ENCODE assay signal across 8 cellular contexts in the genomic region with DNA sequence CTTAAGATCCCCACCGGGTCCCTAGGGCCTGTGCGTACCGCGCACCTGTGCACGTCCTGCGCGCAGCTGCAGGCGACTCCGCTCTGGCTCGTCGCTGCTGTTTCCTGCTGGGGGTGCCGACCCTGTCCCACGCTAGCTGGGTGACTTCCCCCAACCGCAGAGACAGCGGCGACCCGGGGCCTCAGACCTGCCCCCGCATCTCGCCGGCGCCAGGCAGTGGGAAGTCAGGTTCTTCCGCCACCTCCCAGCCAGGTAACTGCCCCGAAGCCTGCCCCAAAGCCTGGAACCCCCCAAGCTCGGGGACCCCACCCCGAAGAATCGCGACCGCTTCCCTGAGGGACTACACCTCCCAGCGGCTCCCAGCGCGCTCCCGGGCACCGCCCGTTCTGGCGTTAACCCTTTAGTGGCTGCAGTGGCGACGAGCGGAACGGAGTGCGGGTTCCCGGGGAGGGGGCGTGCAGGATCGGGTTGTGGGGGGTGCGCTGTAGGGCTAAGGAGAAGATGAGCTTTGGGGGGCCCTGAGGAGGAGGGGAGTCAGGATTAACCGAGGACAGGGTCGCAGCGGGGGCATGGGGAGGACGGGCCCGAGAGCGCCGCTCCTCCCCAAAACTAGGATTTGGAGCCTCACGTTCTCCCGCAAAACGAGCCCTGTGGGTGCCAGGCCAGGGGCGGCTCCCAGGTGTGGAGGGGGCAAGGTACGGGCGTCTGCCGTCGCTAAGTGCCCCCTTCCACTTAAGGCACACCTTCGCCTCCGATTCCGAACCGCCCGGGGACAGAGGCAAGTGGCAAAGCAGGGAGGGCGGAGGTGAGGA. TPM values are rescaled to one million over a fixed set of nuclear protein-coding genes. Genes with fewer than 3 reads are reported as not detected.
DNase-seq lines count a peak whose midpoint lies in the region; ATAC-seq and TF ChIP-seq lines count a peak whose summit lies in the region.

No MANE protein-coding gene starts in this region.

- H3K4me3 Mint-ChIP-seq in CD4-positive, alpha-beta memory T cell: peak overlapping the region; percentile 75 to 93 (median 86)
- peak overlapping the region; percentile 81 for H3K4me3 Mint-ChIP-seq in activated naive CD8-positive, alpha-beta T cell treated with anti-CD3 and anti-CD28 coated beads for 36 hours
- peak overlapping the region; percentile 82 for H3K4me3 Mint-ChIP-seq in progenitor cell of endocrine pancreas (ENCODE audit: low read depth)

- peaks cover 14 to 38% (median 26%) of the 10 kb centered on the region in 4 donors for H3K4me1 Mint-ChIP-seq in CD4-positive, alpha-beta memory T cell
- H3K4me1 Mint-ChIP-seq in activated naive CD8-positive, alpha-beta T cell treated with anti-CD3 and anti-CD28 coated beads for 36 hours: peaks cover 30% of the 10 kb centered on the region
- peaks cover 5% of the 10 kb centered on the region for H3K4me1 Mint-ChIP-seq in progenitor cell of endocrine pancreas (ENCODE audit: low read depth)

- peak overlapping the region; percentile 30 to 72 for H3K4me3 ChIP-seq in CD4-positive, alpha-beta memory T cell (ENCODE audit: low read length in 2 of 2)
- H3K4me3 ChIP-seq in HAP-1: peak overlapping the region; percentile 73
- peak overlapping the region; percentile 65 to 83 for H3K4me3 ChIP-seq in right atrium auricular region

- CTCF ChIA-PET in CD4-positive, alpha-beta memory T cell (lab: Charles Lee; ENCODE audit: partially characterized antibody): interaction anchor here (1.0 kb wide), 1 partner anchor 21 kb away, joined by 4 read pairs; the partner anchor contains the start of gene MAN2C1

- no peaks in the 10 kb centered on the region for H3K36me3 ChIP-seq in CD4-positive, alpha-beta memory T cell (ENCODE audit: insufficient read depth, low read length)
- H3K36me3 ChIP-seq in HAP-1 (replicated peaks) (peaks cover 19% of the 10 kb centered on the region), right atrium auricular region (no peaks in the 10 kb centered on the region)

- H3K9me3 Mint-ChIP-seq in CD4-positive, alpha-beta memory T cell: peaks cover 0 to 30% (median 9%) of the 10 kb centered on the region in 8 donors
- peaks cover 11% of the 10 kb centered on the region for H3K9me3 Mint-ChIP-seq in activated naive CD8-positive, alpha-beta T cell treated with anti-CD3 and anti-CD28 coated beads for 36 hours
- H3K9me3 Mint-ChIP-seq in progenitor cell of endocrine pancreas (ENCODE audit: low read depth): no peaks in the 10 kb centered on the region

- intact Hi-C loops in CD4-positive, alpha-beta memory T cell (cut with micrococcal nuclease): no loop called here

- H3K36me3 Mint-ChIP-seq in CD4-positive, alpha-beta memory T cell: peaks cover 3 to 9% of the 10 kb centered on the region in 2 donors
- H3K36me3 Mint-ChIP-seq in activated naive CD8-positive, alpha-beta T cell treated with anti-CD3 and anti-CD28 coated beads for 36 hours: peaks cover 28% of the 10 kb centered on the region
- H3K36me3 Mint-ChIP-seq in progenitor cell of endocrine pancreas (ENCODE audit: insufficient read depth): no peaks in the 10 kb centered on the region

- no peak for ATAC-seq in GM19023 (IDR thresholded peaks at IDR 0.05; ENCODE audit: unreplicated experiment)

- POLR2A ChIA-PET in CD4-positive, alpha-beta memory T cell (lab: Charles Lee; ENCODE audit: partially characterized antibody): interaction anchor here (0.8 to 10.1 kb wide), 13 partner anchors 9 to 732 kb away, joined by 3 to 148 read pairs (median 6); partner anchors contain the start of genes CLK3, COMMD4, MAN2C1 and PPCDC

- H3K27ac ChIP-seq in CD4-positive, alpha-beta memory T cell (ENCODE audit: low read depth, low read length): peak overlapping the region; percentile 58
- H3K27ac ChIP-seq in right atrium auricular region: peak overlapping the region; percentile 63 to 78

- in situ Hi-C loops in HAP-1 (cut with MboI; ENCODE audit: low sequenced_read_pairs): no loop called here

- peak; percentile 66 to 75 (median 70) for DNase-seq in CD4-positive, alpha-beta memory T cell
- DNase-seq in HAP-1 (ENCODE audit: low spot score in 2 of 2): peak; percentile 68 to 89
- peak; percentile 53 for DNase-seq in RKO (ENCODE audit: low spot score)
- DNase-seq in activated naive CD8-positive, alpha-beta T cell treated with anti-CD3 and anti-CD28 coated beads for 36 hours: peak; percentile 62
- no peak for DNase-seq in right atrium auricular region (ENCODE audit: low spot score)
- DNase-seq in progenitor cell of endocrine pancreas (ENCODE audit: low spot score, unreplicated experiment): peak; percentile 43
- DNase-seq in dedifferentiated amniotic fluid mesenchymal stem cell (ENCODE audit: extremely low spot score): no peak

- H3K27me3 ChIP-seq in CD4-positive, alpha-beta memory T cell (ENCODE audit: insufficient read depth, low read length): no peaks in the 10 kb centered on the region
- H3K27me3 ChIP-seq in HAP-1 (ENCODE audit: low read depth) (no peaks in the 10 kb centered on the region), right atrium auricular region (no peaks in the 10 kb centered on the region)

- peak overlapping the region; percentile 84 to 94 (median 86) for H3K27ac Mint-ChIP-seq in CD4-positive, alpha-beta memory T cell
- peak overlapping the region; percentile 46 for H3K27ac Mint-ChIP-seq in activated naive CD8-positive, alpha-beta T cell treated with anti-CD3 and anti-CD28 coated beads for 36 hours
- H3K27ac Mint-ChIP-seq in progenitor cell of endocrine pancreas: peak overlapping the region; percentile 25

- TF ChIP-seq CTCF in right atrium auricular region (IDR thresholded peaks at IDR 0.05) (no peak), progenitor cell of endocrine pancreas (IDR thresholded peaks at IDR 0.05; ENCODE audit: unreplicated experiment) (no peak)

- peaks cover 6 to 7% of the 10 kb centered on the region in 2 donors for H3K9me3 ChIP-seq in CD4-positive, alpha-beta memory T cell (ENCODE audit: control insufficient read depth in 1 of 2, low read length in 2 of 2)
- no peaks in the 10 kb centered on the region for H3K9me3 ChIP-seq in HAP-1
- H3K9me3 ChIP-seq in right atrium auricular region: no peaks in the 10 kb centered on the region

- H3K27me3 Mint-ChIP-seq in CD4-positive, alpha-beta memory T cell: no peaks in the 10 kb centered on the region
- H3K27me3 Mint-ChIP-seq in activated naive CD8-positive, alpha-beta T cell treated with anti-CD3 and anti-CD28 coated beads for 36 hours: peaks cover 4% of the 10 kb centered on the region
- no peaks in the 10 kb centered on the region for H3K27me3 Mint-ChIP-seq in progenitor cell of endocrine pancreas

- H3K4me1 ChIP-seq in CD4-positive, alpha-beta memory T cell (ENCODE audit: insufficient read depth, low read length): peaks cover 36% of the 10 kb centered on the region
- peaks cover 11% of the 10 kb centered on the region for H3K4me1 ChIP-seq in HAP-1
- H3K4me1 ChIP-seq in right atrium auricular region: peaks cover 0 to 16% of the 10 kb centered on the region in 2 donors

RNA-seq across cellular contexts. Expression of gene NEIL1, which starts 0.6 kb away (rescaled TPM):
- total RNA-seq in CD4-positive, alpha-beta memory T cell: 10 to 100 TPM; 13.0 to 16.4 TPM
- 1 to 10 TPM; 1.5 to 2.6 TPM for polyA plus RNA-seq in CD4-positive, alpha-beta memory T cell
- 1 to 10 TPM; 5.4 to 7.3 TPM for total RNA-seq in activated naive CD8-positive, alpha-beta T cell treated with anti-CD3 and anti-CD28 coated beads for 36 hours
- 10 to 100 TPM in 1 of 2 donors, 1 to 10 TPM in 1; 6.0 to 11.7 TPM for total RNA-seq in right atrium auricular region
- total RNA-seq in progenitor cell of endocrine pancreas: 79.2 and 84.4 TPM in 2 replicates

RNA-seq across cellular contexts. Expression of gene COMMD4, which starts 11.6 kb away (rescaled TPM):
- 10 to 100 TPM; 33.9 to 36.4 TPM for total RNA-seq in CD4-positive, alpha-beta memory T cell
- 10 to 100 TPM; 41.0 to 45.6 TPM for polyA plus RNA-seq in CD4-positive, alpha-beta memory T cell
- total RNA-seq in activated naive CD8-positive, alpha-beta T cell treated with anti-CD3 and anti-CD28 coated beads for 36 hours: 10 to 100 TPM; 92.7 to 97.4 TPM
- 10 to 100 TPM; 47.2 to 52.4 TPM for total RNA-seq in right atrium auricular region
- 95.6 and 95.7 TPM in 2 replicates for total RNA-seq in progenitor cell of endocrine pancreas

RNA-seq across cellular contexts. Expression of gene MAN2C1, which starts 21.0 kb away (rescaled TPM):
- total RNA-seq in CD4-positive, alpha-beta memory T cell: 100 to 1,000 TPM; 448 to 449 TPM
- 10 to 100 TPM; 32.2 to 38.0 TPM for polyA plus RNA-seq in CD4-positive, alpha-beta memory T cell
- 100 to 1,000 TPM; 123 to 135 TPM for total RNA-seq in activated naive CD8-positive, alpha-beta T cell treated with anti-CD3 and anti-CD28 coated beads for 36 hours
- total RNA-seq in right atrium auricular region: 10 to 100 TPM; 63.2 to 81.8 TPM
- 196 and 200 TPM in 2 replicates for total RNA-seq in progenitor cell of endocrine pancreas

Comparison
In these comparisons a context has a peak if more than half of its experiments do, and no peak if none do; other contexts are left out.
1. DNase-seq: peak in CD4-positive, alpha-beta memory T cell (5 of 5), HAP-1 (2 of 2), RKO (single experiment), activated naive CD8-positive, alpha-beta T cell treated with anti-CD3 and anti-CD28 coated beads for 36 hours (single experiment) and progenitor cell of endocrine pancreas (single experiment); none in right atrium auricular region (single experiment) and dedifferentiated amniotic fluid mesenchymal stem cell (single experiment).
2. H3K27ac Mint-ChIP-seq: peak in every context shown above with its lines; median percentile 86 in CD4-positive, alpha-beta memory T cell; 46 in activated naive CD8-positive, alpha-beta T cell treated with anti-CD3 and anti-CD28 coated beads for 36 hours; 25 in progenitor cell of endocrine pancreas.
3. Peak in every context shown above with its lines, with median percentiles within 50 percentile points of each other: H3K4me3 ChIP-seq and H3K4me3 Mint-ChIP-seq.